ENCODE assay signal across 12 cellular contexts in the genomic region with DNA sequence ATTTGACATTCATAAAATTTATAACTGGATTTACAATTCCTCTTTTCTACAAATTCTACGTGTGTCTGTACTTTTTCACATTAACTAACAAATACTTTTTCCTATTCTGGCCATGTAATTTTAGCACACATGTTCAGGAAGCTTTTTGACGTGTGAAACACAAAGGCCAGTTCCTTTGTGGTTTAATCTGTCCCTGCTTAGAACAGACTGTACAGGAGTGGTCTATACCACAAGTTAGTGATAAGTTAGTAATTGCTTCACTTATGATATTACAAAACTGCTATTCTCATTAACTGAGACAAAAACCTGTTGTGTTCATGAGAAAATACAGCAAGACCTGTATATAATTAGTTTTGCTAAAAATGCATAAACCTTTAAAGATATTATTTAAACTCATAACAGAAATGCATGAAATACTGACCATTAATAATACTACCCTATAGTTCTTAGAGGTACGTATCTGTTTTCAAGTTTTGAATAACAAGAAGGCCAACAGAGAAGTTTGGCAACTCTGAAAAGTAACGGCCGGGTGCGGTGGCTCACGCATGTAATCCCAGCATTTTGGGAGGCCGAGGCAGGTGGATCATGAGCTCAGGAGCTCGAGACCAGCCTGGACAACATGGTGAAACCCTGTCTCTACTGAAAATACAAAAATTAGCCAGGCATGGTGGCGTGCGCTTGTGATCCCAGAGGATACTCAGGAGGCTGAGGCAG. TPM values are rescaled to one million over a fixed set of nuclear protein-coding genes. Genes with fewer than 3 reads are reported as not detected.
A peak's percentile ranks its signal among the peaks of the same experiment; 100 is the strongest.
DNase-seq lines count a peak whose midpoint lies in the region; ATAC-seq, FAIRE-seq and TF ChIP-seq lines count a peak whose summit lies in the region.
"Had no signal": no experiment of that assay in that cellular context is flagged by ENCODE, and none has a peak within 500 bp of the region (broad histone marks: within the 10 kb centered on the region; RNA-seq: fewer than 3 reads in every experiment).

No MANE protein-coding gene starts in this region.

- H3K27ac Mint-ChIP-seq in activated naive CD4-positive, alpha-beta T cell treated with anti-CD3 and anti-CD28 coated beads, Interleukin-2, amount 50 U/mL, for 72 hours, result no peak overlapping the region
- H3K27ac Mint-ChIP-seq: mesothelial cell of epicardium had no signal

- peak; percentile 50 for DNase-seq in bronchial epithelial cell (ENCODE audit: low read depth)
- DNase-seq in tibial nerve (ENCODE audit: low spot score in 2 of 2), result no peak
- no peak for DNase-seq in ovary
- no peak for DNase-seq in activated naive CD4-positive, alpha-beta T cell treated with anti-CD3 and anti-CD28 coated beads, Interleukin-2, amount 50 U/mL, for 72 hours (ENCODE audit: low spot score in 2 of 2)
- DNase-seq: EL, NCI-H1694 treated with DMSO at 0.1 percent for 48 hours, SW 1271 had no signal

- H3K36me3 Mint-ChIP-seq in activated naive CD4-positive, alpha-beta T cell treated with anti-CD3 and anti-CD28 coated beads, Interleukin-2, amount 50 U/mL, for 72 hours, result no peaks in the 10 kb centered on the region
- H3K36me3 Mint-ChIP-seq: mesothelial cell of epicardium had no signal

- ATAC-seq in GM21529 (IDR thresholded peaks at IDR 0.05; ENCODE audit: unreplicated experiment), result peak; percentile 52
- peak; percentile 96 for ATAC-seq in HG03457 (IDR thresholded peaks at IDR 0.05; ENCODE audit: unreplicated experiment)
- no peak for ATAC-seq in activated naive CD4-positive, alpha-beta T cell treated with anti-CD3 and anti-CD28 coated beads, Interleukin-2, amount 50 U/mL, for 72 hours
- ATAC-seq in HG02852 (IDR thresholded peaks at IDR 0.05; ENCODE audit: unreplicated experiment), result no peak

- TF ChIP-seq CTCF in bronchial epithelial cell (IDR thresholded peaks at IDR 0.05; ENCODE audit: insufficient read depth, low read length, severe bottlenecking) (no peak), tibial nerve (IDR thresholded peaks at IDR 0.05) (no peak), ovary (IDR thresholded peaks at IDR 0.05) (no peak)

- peak; percentile 47 to 60 for TF ChIP-seq EP300 in tibial nerve (IDR thresholded peaks at IDR 0.05)
- no peak for TF ChIP-seq EP300 in ovary (IDR thresholded peaks at IDR 0.05)

- H3K27ac ChIP-seq in tibial nerve (no peak overlapping the region), ovary (no peak overlapping the region)

- no peaks in the 10 kb centered on the region for H3K27me3 ChIP-seq in bronchial epithelial cell (ENCODE audit: control insufficient read depth, insufficient read depth, low read length)
- no peaks in the 10 kb centered on the region for H3K27me3 ChIP-seq in tibial nerve
- no peaks in the 10 kb centered on the region for H3K27me3 ChIP-seq in ovary

- no peak overlapping the region for H3K4me3 ChIP-seq in bronchial epithelial cell (ENCODE audit: low read depth, low read length)
- no peak overlapping the region for H3K4me3 ChIP-seq in tibial nerve
- H3K4me3 ChIP-seq in ovary, result no peak overlapping the region

- H3K9me3 ChIP-seq in tibial nerve (no peaks in the 10 kb centered on the region), ovary (no peaks in the 10 kb centered on the region)

- 69 to 75% methylated on average over 11 of the region's 11 CpGs for WGBS in tibial nerve, 2 donors
- WGBS in ovary, 3 donors, result 67 to 79% (median 79%) methylated on average over 11 of the region's 11 CpGs

- intact Hi-C loops in ovary (cut with DNase I), result no loop called here

- H3K36me3 ChIP-seq in bronchial epithelial cell (ENCODE audit: control insufficient read depth, insufficient read depth, low read length) (no peaks in the 10 kb centered on the region), tibial nerve (no peaks in the 10 kb centered on the region), ovary (no peaks in the 10 kb centered on the region)

- FAIRE-seq in bronchial epithelial cell (lab: Jason Lieb, UNC), result no peak
- FAIRE-seq: endometrium had no signal

- no peaks in the 10 kb centered on the region for H3K4me1 ChIP-seq in tibial nerve
- H3K4me1 ChIP-seq in ovary (ENCODE audit: insufficient read depth), result no peaks in the 10 kb centered on the region

- TF ChIP-seq POLR2A in tibial nerve (IDR thresholded peaks at IDR 0.05) (no peak), ovary (IDR thresholded peaks at IDR 0.05) (no peak)

- no peaks in the 10 kb centered on the region for H3K9me3 Mint-ChIP-seq in activated naive CD4-positive, alpha-beta T cell treated with anti-CD3 and anti-CD28 coated beads, Interleukin-2, amount 50 U/mL, for 72 hours

RNA-seq across cellular contexts. Expression of a gene that starts 13.7 kb away (rescaled TPM):
- total RNA-seq in bronchial epithelial cell, result 197 and 272 TPM in 2 replicates
- 10 to 100 TPM in 1 of 4 donors, 1 to 10 TPM in 3; 4.0 to 12.9 (median 7.2) TPM for total RNA-seq in tibial nerve
- 10 to 100 TPM in 2 of 7 donors, 1 to 10 TPM in 3, under 1 TPM in 2; 0.48 to 72.7 (median 6.3) TPM for total RNA-seq in ovary
- polyA plus RNA-seq in ovary, result 100 to 1,000 TPM in 1 of 2 donors, 1 to 10 TPM in 1; 6.7 to 146 TPM
- total RNA-seq in activated naive CD4-positive, alpha-beta T cell treated with anti-CD3 and anti-CD28 coated beads, Interleukin-2, amount 50 U/mL, for 72 hours, result 1 to 10 TPM in 1 of 2 donors, under 1 TPM in 1; 0.49 to 2.1 TPM

Comparison
In these comparisons a context has a peak if more than half of its experiments do, and no peak if none do; other contexts are left out.
1. ATAC-seq: peak in GM21529 (single experiment) and HG03457 (single experiment); none in activated naive CD4-positive, alpha-beta T cell treated with anti-CD3 and anti-CD28 coated beads, Interleukin-2, amount 50 U/mL, for 72 hours (0 of 2) and HG02852 (single experiment).